In the genomic region with DNA sequence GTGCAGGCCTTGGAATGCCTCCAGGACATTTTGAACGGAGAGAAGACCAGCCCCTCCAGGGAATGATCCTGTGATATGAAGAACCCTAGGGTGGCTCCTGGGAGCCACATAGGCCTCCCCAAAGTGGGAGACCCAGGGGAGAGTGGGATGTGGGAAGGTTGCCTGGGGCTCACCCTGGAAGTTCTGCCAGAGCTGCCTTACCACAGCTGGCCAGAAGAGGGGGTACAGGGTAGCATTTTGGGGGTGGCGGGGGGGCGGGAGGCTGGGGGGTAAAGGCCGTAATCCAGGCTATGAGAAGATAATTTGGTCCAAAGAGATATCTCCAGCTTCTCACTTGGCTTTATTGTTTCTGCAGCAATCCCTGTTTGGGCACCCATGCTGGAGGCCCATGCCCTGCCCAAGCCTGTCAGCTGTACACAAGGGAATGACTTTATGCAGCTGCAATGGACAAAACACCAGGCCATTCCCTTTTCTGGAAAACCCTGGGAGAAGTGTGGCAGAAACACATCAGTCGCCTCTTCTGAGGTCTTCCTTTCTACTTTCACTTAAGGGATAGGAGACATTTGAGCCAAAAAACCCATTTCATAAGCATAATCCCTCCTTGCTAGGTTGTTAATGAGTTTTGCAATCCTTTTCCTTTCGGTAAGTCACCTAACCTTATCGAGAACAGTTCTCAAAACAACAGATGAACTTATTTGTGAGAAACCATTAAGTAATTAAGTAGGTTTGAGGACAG, we compare ENCODE assay signal across 6 cellular contexts. TPM values are rescaled to one million over a fixed set of nuclear protein-coding genes. Genes with fewer than 3 reads are reported as not detected.
A peak's percentile ranks its signal among the peaks of the same experiment; 100 is the strongest.
DNase-seq lines count a peak whose midpoint lies in the region; ATAC-seq and TF ChIP-seq lines count a peak whose summit lies in the region.

No MANE protein-coding gene starts in this region.

- no peak overlapping the region for H3K27ac Mint-ChIP-seq in stimulated activated memory B cell treated with anti-CD40 and anti-IgM and Interleukin-4, amounts not matched to agents 10 μg/mL and 1 μg/mL and 100 μg/mL, for 72 hours

- TF ChIP-seq CTCF in NB4 (IDR thresholded peaks at IDR 0.05; ENCODE audit: low read depth, low read length) (peak; percentile 49), dorsolateral prefrontal cortex (IDR thresholded peaks at IDR 0.05 in 54 of 56, conservative IDR thresholded peaks at IDR 0.05 in 2 of 56; ENCODE audit: low read depth in 1 of 56, partially characterized antibody in 56 of 56) (peak in 53 of 56 donors; percentile 22 to 71 (median 55)), ovary (IDR thresholded peaks at IDR 0.05) (peak in 1 of 3 donors; percentile 10), omental fat pad (IDR thresholded peaks at IDR 0.05) (no peak)

- peaks cover 6% of the 10 kb centered on the region for H3K4me1 Mint-ChIP-seq in stimulated activated memory B cell treated with anti-CD40 and anti-IgM and Interleukin-4, amounts not matched to agents 10 μg/mL and 1 μg/mL and 100 μg/mL, for 72 hours

- no peak overlapping the region for H3K4me3 Mint-ChIP-seq in stimulated activated memory B cell treated with anti-CD40 and anti-IgM and Interleukin-4, amounts not matched to agents 10 μg/mL and 1 μg/mL and 100 μg/mL, for 72 hours

- WGBS in ovary, 3 donors, result 71 to 77% (median 76%) methylated on average over 7 of the region's 7 CpGs

- H3K27me3 ChIP-seq in dorsolateral prefrontal cortex, result no peaks in the 10 kb centered on the region
- H3K27me3 ChIP-seq in ovary, result no peaks in the 10 kb centered on the region

- no peaks in the 10 kb centered on the region for H3K36me3 ChIP-seq in ovary

- H3K4me1 ChIP-seq in ovary (ENCODE audit: insufficient read depth), result no peaks in the 10 kb centered on the region

- no peak for TF ChIP-seq EP300 in ovary (IDR thresholded peaks at IDR 0.05)

- H3K4me3 ChIP-seq in NB4 (ENCODE audit: low read depth, low read length) (no peak overlapping the region), dorsolateral prefrontal cortex (peak overlapping the region in 12 of 59 donors; percentile 3 to 47 (median 16)), ovary (no peak overlapping the region)

- H3K36me3 Mint-ChIP-seq in stimulated activated memory B cell treated with anti-CD40 and anti-IgM and Interleukin-4, amounts not matched to agents 10 μg/mL and 1 μg/mL and 100 μg/mL, for 72 hours, result peaks cover 47% of the 10 kb centered on the region

- H3K9me3 ChIP-seq in ovary, result no peaks in the 10 kb centered on the region

- no peak for ATAC-seq in stimulated activated memory B cell treated with anti-CD40 and anti-IgM and Interleukin-4, amounts not matched to agents 10 μg/mL and 1 μg/mL and 100 μg/mL, for 72 hours
- ATAC-seq in omental fat pad (ENCODE audit: low FRiP score), result no peak

- H3K9me3 Mint-ChIP-seq in stimulated activated memory B cell treated with anti-CD40 and anti-IgM and Interleukin-4, amounts not matched to agents 10 μg/mL and 1 μg/mL and 100 μg/mL, for 72 hours, result no peaks in the 10 kb centered on the region

- TF ChIP-seq POLR2A in NB4 (IDR thresholded peaks at IDR 0.05; ENCODE audit: extremely low read depth, insufficient read length), result no peak
- TF ChIP-seq POLR2A in ovary (IDR thresholded peaks at IDR 0.05), result no peak

- peak overlapping the region; percentile 25 to 93 (median 84) for H3K27ac ChIP-seq in dorsolateral prefrontal cortex
- peak overlapping the region in 1 of 2 donors; percentile 38 for H3K27ac ChIP-seq in ovary

- H3K27me3 Mint-ChIP-seq in stimulated activated memory B cell treated with anti-CD40 and anti-IgM and Interleukin-4, amounts not matched to agents 10 μg/mL and 1 μg/mL and 100 μg/mL, for 72 hours, result no peaks in the 10 kb centered on the region

- no peak for DNase-seq in NB4 (ENCODE audit: low read depth)
- DNase-seq in dorsolateral prefrontal cortex, result no peak
- peak; percentile 56 for DNase-seq in stimulated activated CD8-positive, alpha-beta memory T cell treated with anti-CD3 and anti-CD28 coated beads, Interleukin-4, amount 100 ng/mL, for 48 hours
- DNase-seq in ovary, result no peak
- no peak for DNase-seq in omental fat pad (ENCODE audit: low spot score)

- intact Hi-C loops in dorsolateral prefrontal cortex (cut with DNase I) (loop anchor here (2.0 to 10.0 kb wide), 4 partner anchors 51 to 226 kb away; partner anchors contain the start of genes NEK4 (in 1 of the 2) and STIMATE (in 1 of the 2)), ovary (cut with DNase I) (no loop called here)

RNA-seq across cellular contexts. Expression of gene MUSTN1, which starts 11.0 kb away (rescaled TPM):
- total RNA-seq in dorsolateral prefrontal cortex, result 10 to 100 TPM in 67 of 120 experiments, 1 to 10 TPM in 52, not detected in 1; 1.4 to 71.5 (median 11.1) TPM
- 10 to 100 TPM in 1 of 7 donors, 1 to 10 TPM in 6; 2.2 to 14.3 (median 5.9) TPM for total RNA-seq in ovary
- 10 to 100 TPM; 12.1 to 30.0 TPM for polyA plus RNA-seq in ovary
- total RNA-seq in omental fat pad, result 10 to 100 TPM in 1 of 4 donors, 1 to 10 TPM in 3; 2.8 to 34.7 (median 6.4) TPM

RNA-seq across cellular contexts. Expression of gene ITIH4, which starts 15.4 kb away (rescaled TPM):
- total RNA-seq in dorsolateral prefrontal cortex, result 10 to 100 TPM in 118 of 120 experiments, 1 to 10 TPM in 2; 7.8 to 39.5 (median 18.8) TPM
- 1 to 10 TPM; 2.2 to 8.7 (median 4.0) TPM for total RNA-seq in ovary
- 10 to 100 TPM in 1 of 2 donors, 1 to 10 TPM in 1; 2.8 to 14.2 TPM for polyA plus RNA-seq in ovary
- 10 to 100 TPM in 1 of 4 donors, 1 to 10 TPM in 3; 1.2 to 18.8 (median 3.6) TPM for total RNA-seq in omental fat pad

RNA-seq across cellular contexts. Expression of gene ITIH3, which starts 51.3 kb away (rescaled TPM):
- total RNA-seq in dorsolateral prefrontal cortex (10 to 100 TPM in 1 of 120 experiments, 1 to 10 TPM in 44, under 1 TPM in 42, not detected in 33; 0.17 to 11.2 (median 1.1) TPM), ovary (1 to 10 TPM in 5 of 7 donors, under 1 TPM in 2; 0.23 to 3.1 (median 1.2) TPM), omental fat pad (1 to 10 TPM in 3 of 4 donors, under 1 TPM in 1; 0.93 to 2.8 (median 1.9) TPM)
- 10 to 100 TPM in 1 of 2 donors, 1 to 10 TPM in 1; 3.3 to 14.2 TPM for polyA plus RNA-seq in ovary

RNA-seq across cellular contexts. Expression of gene STIMATE, which starts 51.5 kb away (rescaled TPM):
- total RNA-seq in dorsolateral prefrontal cortex (10 to 100 TPM in 119 of 120 experiments, 1 to 10 TPM in 1; 9.2 to 40.0 (median 20.3) TPM), ovary (10 to 100 TPM; 11.0 to 29.9 (median 17.8) TPM), omental fat pad (10 to 100 TPM; 15.1 to 34.7 (median 18.8) TPM)
- polyA plus RNA-seq in ovary, result 10 to 100 TPM in 1 of 2 donors, 1 to 10 TPM in 1; 7.4 to 11.9 TPM

Comparison
In these comparisons a context has a peak if more than half of its experiments do, and no peak if none do; other contexts are left out.
1. CTCF ChIP-seq: peak in NB4 (single experiment) and dorsolateral prefrontal cortex (53 of 56); none in omental fat pad (0 of 3).
2. intact Hi-C loops: an anchor here in dorsolateral prefrontal cortex (2.0 to 10.0 kb wide); none called in ovary.